27 cellular contexts compared by ENCODE assay signal in genomic region chr6:54114991-54115390, GRCh38. TPM values are rescaled to one million over a fixed set of nuclear protein-coding genes. Genes with fewer than 3 reads are reported as not detected.
"Had no signal": no experiment of that assay in that cellular context is flagged by ENCODE, and none has a peak within 500 bp of the region (broad histone marks: within the 10 kb centered on the region; RNA-seq: fewer than 3 reads in every experiment).

No MANE protein-coding gene starts in this region.

- H3K9me3 ChIP-seq: ascending aorta, colonic mucosa, esophagus muscularis mucosa, gastrocnemius medialis, heart left ventricle had no signal

- H3K4me3 Mint-ChIP-seq: activated CD4-positive, alpha-beta memory T cell treated with anti-CD3 and anti-CD28 coated beads for 36 hours; activated CD4-positive, alpha-beta T cell treated with anti-CD3 and anti-CD28 coated beads for 36 hours; activated CD4-positive, alpha-beta T cell treated with anti-CD3 and anti-CD28 coated beads, Interleukin-2, amount 10 ng/mL, durations not matched to agents 24 days and 14 days; activated naive CD4-positive, alpha-beta T cell treated with anti-CD3 and anti-CD28 coated beads, Interleukin-2, amount 10 ng/mL, durations not matched to agents 7 days and 5 days; activated naive CD8-positive, alpha-beta T cell treated with anti-CD3 and anti-CD28 coated beads, Interleukin-2, amount 10 ng/mL, durations not matched to agents 7 days and 5 days; activated T-cell treated with anti-CD3 and anti-CD28 coated beads, Interleukin-2, amount 50 U/mL, for 24 hours; activated T-cell treated with anti-CD3 and anti-CD28 coated beads, Interleukin-2, amount 50 U/mL, for 72 hours; brain had no signal

- H3K4me1 Mint-ChIP-seq: activated CD4-positive, alpha-beta T cell treated with anti-CD3 and anti-CD28 coated beads for 36 hours; activated CD4-positive, alpha-beta T cell treated with anti-CD3 and anti-CD28 coated beads, Interleukin-2, amount 10 ng/mL, durations not matched to agents 24 days and 14 days; activated naive CD4-positive, alpha-beta T cell treated with anti-CD3 and anti-CD28 coated beads, Interleukin-2, amount 10 ng/mL, durations not matched to agents 7 days and 5 days; activated naive CD8-positive, alpha-beta T cell treated with anti-CD3 and anti-CD28 coated beads, Interleukin-2, amount 10 ng/mL, durations not matched to agents 7 days and 5 days had no signal

- H3K9me3 Mint-ChIP-seq: activated CD4-positive, alpha-beta T cell treated with anti-CD3 and anti-CD28 coated beads, Interleukin-2, amount 10 ng/mL, durations not matched to agents 24 days and 14 days; activated naive CD4-positive, alpha-beta T cell treated with anti-CD3 and anti-CD28 coated beads, Interleukin-2, amount 10 ng/mL, durations not matched to agents 7 days and 5 days had no signal

- DNase-seq: activated CD4-positive, alpha-beta memory T cell treated with anti-CD3 and anti-CD28 coated beads for 36 hours; activated CD4-positive, alpha-beta T cell treated with anti-CD3 and anti-CD28 coated beads for 36 hours; activated CD4-positive, alpha-beta T cell treated with anti-CD3 and anti-CD28 coated beads, Interleukin-2, amount 10 ng/mL, durations not matched to agents 24 days and 14 days; activated CD4-positive, CD25-positive, alpha-beta regulatory T cell; activated CD4-positive, CD25-positive, alpha-beta regulatory T cell treated with anti-CD3 and anti-CD28 coated beads, Interleukin-2, amount 50 U/mL, for 72 hours; activated CD8-positive, alpha-beta memory T cell treated with anti-CD3 and anti-CD28 coated beads, Interleukin-2, amount 50 U/mL, for 48 hours; activated gamma-delta T cell; activated naive CD4-positive, alpha-beta T cell; activated naive CD4-positive, alpha-beta T cell treated with anti-CD3 and anti-CD28 coated beads, Interleukin-2, amount 10 ng/mL, durations not matched to agents 7 days and 5 days; activated naive CD8-positive, alpha-beta T cell treated with anti-CD3 and anti-CD28 coated beads, Interleukin-2, amount 10 ng/mL, durations not matched to agents 7 days and 5 days; activated T-cell treated with anti-CD3 and anti-CD28 coated beads for 4 hours; activated T-cell treated with anti-CD3 and anti-CD28 coated beads, Interleukin-2, amount 50 U/mL, for 24 hours; activated T-cell treated with anti-CD3 and anti-CD28 coated beads, Interleukin-2, amount 50 U/mL, for 72 hours; caudate nucleus; colonic mucosa; effector CD8-positive, alpha-beta T cell; foreskin keratinocyte; gastrocnemius medialis; glutamatergic neuron; heart left ventricle; T-helper 2 cell had no signal

- H3K36me3 Mint-ChIP-seq: activated CD4-positive, alpha-beta memory T cell treated with anti-CD3 and anti-CD28 coated beads for 36 hours; activated naive CD4-positive, alpha-beta T cell treated with anti-CD3 and anti-CD28 coated beads, Interleukin-2, amount 10 ng/mL, durations not matched to agents 7 days and 5 days; activated naive CD4-positive, alpha-beta T cell treated with anti-CD3 and anti-CD28 coated beads, Interleukin-2, amount 50 U/mL, for 72 hours; activated naive CD8-positive, alpha-beta T cell treated with anti-CD3 and anti-CD28 coated beads, Interleukin-2, amount 10 ng/mL, durations not matched to agents 7 days and 5 days had no signal

- H3K27ac Mint-ChIP-seq: activated CD4-positive, alpha-beta memory T cell treated with anti-CD3 and anti-CD28 coated beads for 36 hours; activated CD4-positive, alpha-beta T cell treated with anti-CD3 and anti-CD28 coated beads for 36 hours; activated CD4-positive, alpha-beta T cell treated with anti-CD3 and anti-CD28 coated beads, Interleukin-2, amount 10 ng/mL, durations not matched to agents 24 days and 14 days; activated naive CD4-positive, alpha-beta T cell treated with anti-CD3 and anti-CD28 coated beads, Interleukin-2, amount 10 ng/mL, durations not matched to agents 7 days and 5 days; activated naive CD4-positive, alpha-beta T cell treated with anti-CD3 and anti-CD28 coated beads, Interleukin-2, amount 50 U/mL, for 72 hours; activated naive CD8-positive, alpha-beta T cell treated with anti-CD3 and anti-CD28 coated beads, Interleukin-2, amount 10 ng/mL, durations not matched to agents 7 days and 5 days; activated T-cell treated with anti-CD3 and anti-CD28 coated beads, Interleukin-2, amount 50 U/mL, for 24 hours; activated T-cell treated with anti-CD3 and anti-CD28 coated beads, Interleukin-2, amount 50 U/mL, for 72 hours had no signal

- H3K27me3 Mint-ChIP-seq: activated CD4-positive, alpha-beta T cell treated with anti-CD3 and anti-CD28 coated beads, Interleukin-2, amount 10 ng/mL, durations not matched to agents 24 days and 14 days; activated naive CD4-positive, alpha-beta T cell treated with anti-CD3 and anti-CD28 coated beads, Interleukin-2, amount 10 ng/mL, durations not matched to agents 7 days and 5 days; activated naive CD8-positive, alpha-beta T cell treated with anti-CD3 and anti-CD28 coated beads, Interleukin-2, amount 10 ng/mL, durations not matched to agents 7 days and 5 days; activated T-cell treated with anti-CD3 and anti-CD28 coated beads, Interleukin-2, amount 50 U/mL, for 24 hours had no signal

- H3K4me3 ChIP-seq: ascending aorta, colonic mucosa, esophagus muscularis mucosa, gastrocnemius medialis, heart left ventricle had no signal

- ATAC-seq: activated CD4-positive, alpha-beta T cell treated with anti-CD3 and anti-CD28 coated beads for 36 hours; activated naive CD4-positive, alpha-beta T cell treated with anti-CD3 and anti-CD28 coated beads, Interleukin-2, amount 50 U/mL, for 72 hours; activated T-cell treated with anti-CD3 and anti-CD28 coated beads, Interleukin-2, amount 50 U/mL, for 72 hours; foreskin keratinocyte; gastrocnemius medialis; heart left ventricle had no signal

- H3K4me1 ChIP-seq: colonic mucosa had no signal

- H3K36me3 ChIP-seq: ascending aorta, colonic mucosa, esophagus muscularis mucosa, gastrocnemius medialis, heart left ventricle had no signal

- H3K27ac ChIP-seq: ascending aorta, colonic mucosa, esophagus muscularis mucosa had no signal

- H3K27me3 ChIP-seq: ascending aorta, colonic mucosa, esophagus muscularis mucosa, foreskin keratinocyte, gastrocnemius medialis, heart left ventricle had no signal

RNA-seq across cellular contexts. Expression of gene MLIP, which starts 3.7 kb away (rescaled TPM):
- total RNA-seq: activated CD4-positive, alpha-beta memory T cell treated with anti-CD3 and anti-CD28 coated beads for 36 hours; activated CD4-positive, alpha-beta T cell treated with anti-CD3 and anti-CD28 coated beads for 36 hours; activated CD4-positive, alpha-beta T cell treated with anti-CD3 and anti-CD28 coated beads, Interleukin-2, amount 10 ng/mL, durations not matched to agents 24 days and 14 days; activated naive CD4-positive, alpha-beta T cell treated with anti-CD3 and anti-CD28 coated beads, Interleukin-2, amount 50 U/mL, for 72 hours; activated naive CD8-positive, alpha-beta T cell treated with anti-CD3 and anti-CD28 coated beads, Interleukin-2, amount 10 ng/mL, durations not matched to agents 7 days and 5 days; activated T-cell treated with anti-CD3 and anti-CD28 coated beads, Interleukin-2, amount 50 U/mL, for 72 hours; ascending aorta; epithelial cell of proximal tubule; foreskin keratinocyte; T-helper 1 cell treated with Interleukin-12 subunit alpha and Interleukin-12 subunit beta and Interleukin-4 antibody, amounts not matched to agents 30 ng/mL and 1 ng/mL, for 36 hours had no signal
- polyA plus RNA-seq: foreskin keratinocyte had no signal
